24 cellular contexts compared by ENCODE assay signal in the genomic region with DNA sequence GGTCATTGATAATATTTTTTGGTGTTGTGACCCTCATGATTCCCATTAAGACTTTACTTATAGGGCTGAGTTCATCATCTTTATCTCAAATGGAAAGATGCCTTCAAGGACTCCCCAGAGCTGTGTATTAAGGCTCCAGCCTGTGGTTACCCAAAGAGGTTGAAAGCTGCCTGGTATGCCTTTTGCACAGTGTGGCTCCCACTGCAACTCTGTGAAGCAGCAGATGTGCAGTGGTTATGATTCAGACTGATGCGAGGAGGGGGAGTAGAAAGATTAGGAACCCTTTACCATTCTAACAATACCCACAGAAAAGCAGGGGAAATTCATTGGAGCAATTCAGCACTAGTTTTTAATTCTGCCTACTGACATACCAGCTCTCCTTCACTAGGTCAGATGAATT.
"Had no signal": no experiment of that assay in that cellular context is flagged by ENCODE, and none has a peak within 500 bp of the region (broad histone marks: within the 10 kb centered on the region; RNA-seq: fewer than 3 reads in every experiment).

No MANE protein-coding gene starts in this region.

- H3K27me3 ChIP-seq: body of pancreas, foreskin keratinocyte, gastroesophageal sphincter, heart right ventricle had no signal

- H3K27ac Mint-ChIP-seq: activated CD4-positive, alpha-beta T cell treated with anti-CD3 and anti-CD28 coated beads for 36 hours; activated CD4-positive, alpha-beta T cell treated with anti-CD3 and anti-CD28 coated beads, Interleukin-2, amount 10 ng/mL, durations not matched to agents 7 days and 5 days; activated CD8-positive, alpha-beta T cell treated with anti-CD3 and anti-CD28 coated beads for 36 hours; activated naive CD8-positive, alpha-beta T cell; activated T-helper 17 cell treated with anti-CD3 and anti-CD28 coated beads, Interleukin-2, amount 50 U/mL, for 72 hours had no signal

- DNase-seq: activated CD4-positive, alpha-beta T cell treated with anti-CD3 and anti-CD28 coated beads for 36 hours; activated CD4-positive, alpha-beta T cell treated with anti-CD3 and anti-CD28 coated beads, Interleukin-2, amount 10 ng/mL, durations not matched to agents 7 days and 5 days; activated CD4-positive, alpha-beta T cell treated with anti-CD3 and anti-CD28 coated beads, Interleukin-2, amount 50 U/mL, for 48 hours; activated CD4-positive, CD25-positive, alpha-beta regulatory T cell; activated CD4-positive, CD25-positive, alpha-beta regulatory T cell treated with anti-CD3 and anti-CD28 coated beads, Interleukin-2, amount 50 U/mL, for 72 hours; activated CD8-positive, alpha-beta memory T cell treated with anti-CD3 and anti-CD28 coated beads for 24 hours; activated CD8-positive, alpha-beta T cell treated with anti-CD3 and anti-CD28 coated beads for 36 hours; activated effector memory CD4-positive, alpha-beta T cell treated with Interleukin-2 at 50 U/mL for 16 hours; activated gamma-delta T cell treated with Interleukin-2 at 50 U/mL for 16 hours; activated naive CD4-positive, alpha-beta T cell treated with anti-CD3 and anti-CD28 coated beads, Interleukin-2, amount 50 U/mL, for 16 hours; activated naive CD4-positive, alpha-beta T cell treated with Interleukin-2 at 50 U/mL for 16 hours; activated T-cell treated with anti-CD3 and anti-CD28 coated beads, Interleukin-2, amount 50 U/mL, for 4 hours; amygdala; aorta; body of pancreas; caudate nucleus; effector CD8-positive, alpha-beta T cell; foreskin keratinocyte; heart right ventricle; T-helper 2 cell had no signal

- H3K4me1 ChIP-seq: body of pancreas, foreskin keratinocyte, gastroesophageal sphincter had no signal

- H3K4me1 Mint-ChIP-seq: activated CD4-positive, alpha-beta T cell treated with anti-CD3 and anti-CD28 coated beads for 36 hours; activated CD4-positive, alpha-beta T cell treated with anti-CD3 and anti-CD28 coated beads, Interleukin-2, amount 10 ng/mL, durations not matched to agents 7 days and 5 days; activated T-helper 17 cell treated with anti-CD3 and anti-CD28 coated beads, Interleukin-2, amount 50 U/mL, for 72 hours had no signal

- H3K36me3 Mint-ChIP-seq: activated naive CD8-positive, alpha-beta T cell had no signal

- H3K4me3 ChIP-seq: body of pancreas, gastroesophageal sphincter, heart right ventricle had no signal

- H3K36me3 ChIP-seq: gastroesophageal sphincter had no signal

- H3K27ac ChIP-seq: body of pancreas, foreskin keratinocyte, gastroesophageal sphincter, heart right ventricle had no signal

- ATAC-seq: activated CD4-positive, alpha-beta T cell treated with anti-CD3 and anti-CD28 coated beads for 36 hours; activated CD8-positive, alpha-beta T cell treated with anti-CD3 and anti-CD28 coated beads for 36 hours; activated T-cell treated with anti-CD3 and anti-CD28 coated beads, Interleukin-2, amount 50 U/mL, for 4 hours; activated T-helper 17 cell treated with anti-CD3 and anti-CD28 coated beads, Interleukin-2, amount 50 U/mL, for 72 hours; body of pancreas; esophagus mucosa; foreskin keratinocyte; gastroesophageal sphincter; heart right ventricle had no signal

- H3K27me3 Mint-ChIP-seq: activated CD4-positive, alpha-beta T cell treated with anti-CD3 and anti-CD28 coated beads, Interleukin-2, amount 10 ng/mL, durations not matched to agents 7 days and 5 days had no signal

- H3K9me3 ChIP-seq: body of pancreas had no signal

- H3K9me3 Mint-ChIP-seq: activated CD4-positive, alpha-beta T cell treated with anti-CD3 and anti-CD28 coated beads, Interleukin-2, amount 10 ng/mL, durations not matched to agents 7 days and 5 days had no signal

- H3K4me3 Mint-ChIP-seq: activated CD4-positive, alpha-beta T cell treated with anti-CD3 and anti-CD28 coated beads for 36 hours; activated CD4-positive, alpha-beta T cell treated with anti-CD3 and anti-CD28 coated beads, Interleukin-2, amount 10 ng/mL, durations not matched to agents 7 days and 5 days; activated CD8-positive, alpha-beta T cell treated with anti-CD3 and anti-CD28 coated beads for 36 hours; activated naive CD8-positive, alpha-beta T cell; activated T-cell treated with anti-CD3 and anti-CD28 coated beads, Interleukin-2, amount 50 U/mL, for 4 hours; activated T-helper 17 cell treated with anti-CD3 and anti-CD28 coated beads, Interleukin-2, amount 50 U/mL, for 72 hours had no signal
